Comparison of ENCODE assay signal across 17 cellular contexts in the genomic region with DNA sequence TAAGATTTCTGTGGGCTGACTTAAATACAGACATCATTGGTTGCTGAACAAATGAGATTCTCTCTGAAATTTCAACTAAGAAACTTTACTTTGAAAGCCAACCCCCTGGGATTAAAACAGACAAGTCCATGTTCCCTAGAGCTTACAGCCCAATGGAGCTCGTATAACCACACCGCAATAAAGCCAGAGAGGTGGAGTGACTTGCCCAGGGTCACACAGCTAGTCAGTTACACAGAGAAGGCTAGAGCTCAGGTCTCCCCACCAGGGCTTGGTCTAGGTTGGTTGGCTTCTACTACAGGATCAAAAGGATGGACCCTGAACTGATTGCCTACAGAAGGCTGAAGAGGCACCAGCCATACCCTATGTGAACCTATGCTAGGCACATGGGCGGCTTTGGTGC. TPM values are rescaled to one million over a fixed set of nuclear protein-coding genes. Genes with fewer than 3 reads are reported as not detected.
DNase-seq lines count a peak whose midpoint lies in the region; ATAC-seq and TF ChIP-seq lines count a peak whose summit lies in the region.
"Had no signal": no experiment of that assay in that cellular context is flagged by ENCODE, and none has a peak within 500 bp of the region (broad histone marks: within the 10 kb centered on the region; RNA-seq: fewer than 3 reads in every experiment).

No MANE protein-coding gene starts in this region.

- no peak for DNase-seq in activated naive CD8-positive, alpha-beta T cell treated with anti-CD3 and anti-CD28 coated beads, Interleukin-2, amount 10 ng/mL, durations not matched to agents 7 days and 5 days
- DNase-seq in activated naive CD8-positive, alpha-beta T cell treated with anti-CD3 and anti-CD28 coated beads for 36 hours: no peak
- no peak for DNase-seq in inferior parietal cortex (ENCODE audit: extremely low spot score)
- DNase-seq: activated naive CD4-positive, alpha-beta T cell treated with anti-CD3 and anti-CD28 coated beads, Interleukin-2, amount 50 U/mL, for 16 hours; GDM1; NCI-H146; NCI-H345; SHP77 treated with DMSO at 0.1 percent for 48 hours; stimulated activated CD4-positive, alpha-beta T cell treated with anti-CD3 and anti-CD28 coated beads, Interleukin-4, amount 100 ng/mL, for 1 hour; T-helper 9 cell; upper lobe of left lung had no signal

- peaks cover 0 to 47% (median 15%) of the 10 kb centered on the region in 3 donors for H3K4me1 ChIP-seq in gastroesophageal sphincter
- peaks cover 33 to 46% (median 41%) of the 10 kb centered on the region in 3 donors for H3K4me1 ChIP-seq in skeletal muscle tissue (ENCODE audit: control insufficient read depth in 3 of 3, insufficient read depth in 3 of 3, low read length in 3 of 3)

- H3K4me3 ChIP-seq in gastroesophageal sphincter (no peak overlapping the region), skeletal muscle tissue (ENCODE audit: low read length in 3 of 3) (no peak overlapping the region)
- H3K4me3 ChIP-seq: neural progenitor cell, upper lobe of left lung had no signal

- peaks cover 17% of the 10 kb centered on the region for H3K27me3 Mint-ChIP-seq in activated naive CD8-positive, alpha-beta T cell treated with anti-CD3 and anti-CD28 coated beads, Interleukin-2, amount 10 ng/mL, durations not matched to agents 7 days and 5 days
- peaks cover under 1% of the 10 kb centered on the region for H3K27me3 Mint-ChIP-seq in activated naive CD8-positive, alpha-beta T cell treated with anti-CD3 and anti-CD28 coated beads for 36 hours
- H3K27me3 Mint-ChIP-seq in activated T-helper 17 cell treated with anti-CD3 and anti-CD28 coated beads, Interleukin-2, amount 50 U/mL, for 72 hours: peaks cover 1% of the 10 kb centered on the region

- H3K27ac Mint-ChIP-seq in activated naive CD8-positive, alpha-beta T cell treated with anti-CD3 and anti-CD28 coated beads, Interleukin-2, amount 10 ng/mL, durations not matched to agents 7 days and 5 days: peak overlapping the region; percentile 56
- H3K27ac Mint-ChIP-seq in activated naive CD8-positive, alpha-beta T cell treated with anti-CD3 and anti-CD28 coated beads for 36 hours: no peak overlapping the region
- H3K27ac Mint-ChIP-seq in activated T-helper 17 cell treated with anti-CD3 and anti-CD28 coated beads, Interleukin-2, amount 50 U/mL, for 72 hours: peak overlapping the region; percentile 77
- H3K27ac Mint-ChIP-seq: neural progenitor cell had no signal

- no peak overlapping the region for H3K9ac ChIP-seq in skeletal muscle tissue (ENCODE audit: low read depth in 1 of 3, low read length in 3 of 3)
- H3K9ac ChIP-seq: neural progenitor cell had no signal

- H3K4me3 Mint-ChIP-seq in activated naive CD8-positive, alpha-beta T cell treated with anti-CD3 and anti-CD28 coated beads, Interleukin-2, amount 10 ng/mL, durations not matched to agents 7 days and 5 days: no peak overlapping the region
- H3K4me3 Mint-ChIP-seq in activated naive CD8-positive, alpha-beta T cell treated with anti-CD3 and anti-CD28 coated beads for 36 hours: no peak overlapping the region
- peak overlapping the region; percentile 34 for H3K4me3 Mint-ChIP-seq in activated T-helper 17 cell treated with anti-CD3 and anti-CD28 coated beads, Interleukin-2, amount 50 U/mL, for 72 hours
- H3K4me3 Mint-ChIP-seq: neural progenitor cell had no signal

- WGBS in gastroesophageal sphincter (ENCODE audit: low coverage in 1 of 2), 2 donors: 80% methylated on average over 2 of the region's 3 CpGs; no CpG with 5 or more reads in 1 of the 2 donors

- H3K9me3 Mint-ChIP-seq in activated naive CD8-positive, alpha-beta T cell treated with anti-CD3 and anti-CD28 coated beads, Interleukin-2, amount 10 ng/mL, durations not matched to agents 7 days and 5 days: no peaks in the 10 kb centered on the region
- H3K9me3 Mint-ChIP-seq in activated naive CD8-positive, alpha-beta T cell treated with anti-CD3 and anti-CD28 coated beads for 36 hours: no peaks in the 10 kb centered on the region
- no peaks in the 10 kb centered on the region for H3K9me3 Mint-ChIP-seq in activated T-helper 17 cell treated with anti-CD3 and anti-CD28 coated beads, Interleukin-2, amount 50 U/mL, for 72 hours
- H3K9me3 Mint-ChIP-seq: neural progenitor cell had no signal

- H3K27ac ChIP-seq in gastroesophageal sphincter: peak overlapping the region in 3 of 4 donors; percentile 41 to 71 (median 70)
- peak overlapping the region; percentile 75 for H3K27ac ChIP-seq in skeletal muscle tissue (ENCODE audit: low read depth, low read length)
- H3K27ac ChIP-seq: neural progenitor cell had no signal

- H3K36me3 ChIP-seq in gastroesophageal sphincter (no peaks in the 10 kb centered on the region), skeletal muscle tissue (ENCODE audit: control insufficient read depth in 3 of 3, insufficient read depth in 3 of 3, low read length in 3 of 3) (no peaks in the 10 kb centered on the region)
- H3K36me3 ChIP-seq: neural progenitor cell, upper lobe of left lung had no signal

- TF ChIP-seq CTCF in gastroesophageal sphincter (IDR thresholded peaks at IDR 0.05): no peak

- peaks cover 36% of the 10 kb centered on the region for H3K4me1 Mint-ChIP-seq in activated naive CD8-positive, alpha-beta T cell treated with anti-CD3 and anti-CD28 coated beads, Interleukin-2, amount 10 ng/mL, durations not matched to agents 7 days and 5 days
- H3K4me1 Mint-ChIP-seq in activated naive CD8-positive, alpha-beta T cell treated with anti-CD3 and anti-CD28 coated beads for 36 hours: peaks cover 40% of the 10 kb centered on the region
- peaks cover 37% of the 10 kb centered on the region for H3K4me1 Mint-ChIP-seq in activated T-helper 17 cell treated with anti-CD3 and anti-CD28 coated beads, Interleukin-2, amount 50 U/mL, for 72 hours

- H3K27me3 ChIP-seq in gastroesophageal sphincter (peaks cover 10% of the 10 kb centered on the region), skeletal muscle tissue (ENCODE audit: control insufficient read depth in 3 of 3, insufficient read depth in 3 of 3, low read length in 3 of 3) (peaks cover 3 to 12% (median 4%) of the 10 kb centered on the region in 3 donors)
- H3K27me3 ChIP-seq: neural progenitor cell, upper lobe of left lung had no signal

- POLR2A ChIA-PET in activated naive CD8-positive, alpha-beta T cell treated with anti-CD3 and anti-CD28 coated beads, Interleukin-2, amount 10 ng/mL, durations not matched to agents 7 days and 5 days (lab: Charles Lee): interaction anchor here (0.6 to 1.5 kb wide), 2 partner anchors 9 to 76 kb away, joined by 3 read pairs; no protein-coding TSS in a partner anchor

- TF ChIP-seq POLR2A in gastroesophageal sphincter (IDR thresholded peaks at IDR 0.05): no peak

- H3K36me3 Mint-ChIP-seq in activated naive CD8-positive, alpha-beta T cell treated with anti-CD3 and anti-CD28 coated beads, Interleukin-2, amount 10 ng/mL, durations not matched to agents 7 days and 5 days: no peaks in the 10 kb centered on the region
- no peaks in the 10 kb centered on the region for H3K36me3 Mint-ChIP-seq in activated naive CD8-positive, alpha-beta T cell treated with anti-CD3 and anti-CD28 coated beads for 36 hours
- no peaks in the 10 kb centered on the region for H3K36me3 Mint-ChIP-seq in activated T-helper 17 cell treated with anti-CD3 and anti-CD28 coated beads, Interleukin-2, amount 50 U/mL, for 72 hours (ENCODE audit: low read depth)
- H3K36me3 Mint-ChIP-seq: neural progenitor cell had no signal

- no peak for ATAC-seq in activated naive CD8-positive, alpha-beta T cell treated with anti-CD3 and anti-CD28 coated beads, Interleukin-2, amount 10 ng/mL, durations not matched to agents 7 days and 5 days (ENCODE audit: low read depth)
- no peak for ATAC-seq in activated T-helper 17 cell treated with anti-CD3 and anti-CD28 coated beads, Interleukin-2, amount 50 U/mL, for 72 hours (replicated peaks)
- ATAC-seq in gastroesophageal sphincter (no peak), GM19035 (IDR thresholded peaks at IDR 0.05; ENCODE audit: unreplicated experiment) (no peak), GM18909 (IDR thresholded peaks at IDR 0.05; ENCODE audit: poor library complexity, unreplicated experiment) (no peak)

- H3K9me3 ChIP-seq in gastroesophageal sphincter (no peaks in the 10 kb centered on the region), skeletal muscle tissue (ENCODE audit: control insufficient read depth in 3 of 3, low read length in 3 of 3) (no peaks in the 10 kb centered on the region)
- H3K9me3 ChIP-seq: upper lobe of left lung had no signal

- TF ChIP-seq EP300 in gastroesophageal sphincter (IDR thresholded peaks at IDR 0.05): no peak

RNA-seq across cellular contexts. Expression of gene LTBP2, which starts 8.9 kb away (rescaled TPM):
- 1 to 10 TPM in 1 of 2 experiments, under 1 TPM in 1; 0.28 to 1.1 TPM for total RNA-seq in activated naive CD8-positive, alpha-beta T cell treated with anti-CD3 and anti-CD28 coated beads, Interleukin-2, amount 10 ng/mL, durations not matched to agents 7 days and 5 days
- total RNA-seq in activated naive CD8-positive, alpha-beta T cell treated with anti-CD3 and anti-CD28 coated beads for 36 hours: under 1 TPM; 0.06 to 0.10 TPM
- under 1 TPM in 1 of 2 donors, not detected in 1; 0.03 TPM for total RNA-seq in activated T-helper 17 cell treated with anti-CD3 and anti-CD28 coated beads, Interleukin-2, amount 50 U/mL, for 72 hours
- total RNA-seq in gastroesophageal sphincter: 100 to 1,000 TPM in 1 of 4 donors, 10 to 100 TPM in 3; 45.9 to 158 (median 88.4) TPM
- total RNA-seq in skeletal muscle tissue: 12.0 TPM
